Comparison of ENCODE assay signal across 9 cellular contexts in genomic region chr1:154157520-154158306, GRCh38. TPM values are rescaled to one million over a fixed set of nuclear protein-coding genes. Genes with fewer than 3 reads are reported as not detected.
A peak's percentile ranks its signal among the peaks of the same experiment; 100 is the strongest.
DNase-seq lines count a peak whose midpoint lies in the region; ATAC-seq and TF ChIP-seq lines count a peak whose summit lies in the region.
"Had no signal": no experiment of that assay in that cellular context is flagged by ENCODE, and none has a peak within 500 bp of the region (broad histone marks: within the 10 kb centered on the region; RNA-seq: fewer than 3 reads in every experiment).

No MANE protein-coding gene starts in this region.

- no peak overlapping the region for H3K4me3 ChIP-seq in lung

- no peak overlapping the region for H3K23ac ChIP-seq in H9 (ENCODE audit: insufficient read length, low read depth, low read length)

- peaks cover 12 to 26% of the 10 kb centered on the region in 2 experiments for H3K4me1 Mint-ChIP-seq in H9
- peaks cover 52% of the 10 kb centered on the region for H3K4me1 Mint-ChIP-seq in activated T-helper 2 cell treated with anti-CD3 and anti-CD28 coated beads, Interferon-gamma antibody, Interleukin-2, Interleukin-4, amounts not matched to agents 10 μg/mL and 5 μg/mL and 100 μg/mL, durations not matched to agents 14 hours and 24 hours and 36 hours (ENCODE audit: low read depth)
- peaks cover 25 to 28% of the 10 kb centered on the region in 2 donors for H3K4me1 Mint-ChIP-seq in stimulated activated naive B cell treated with anti-CD40 and anti-IgM and Interleukin-4, amounts not matched to agents 10 μg/mL and 1 μg/mL and 100 μg/mL, for 72 hours

- no peaks in the 10 kb centered on the region for H3K79me2 ChIP-seq in H9 (ENCODE audit: insufficient read depth, low read length)

- peak; percentile 25 for DNase-seq in EH (ENCODE audit: low read depth)
- no peak for DNase-seq in H9
- DNase-seq in OCI-M1 (lab: John Stamatoyannopoulos, UW): peak; percentile 98
- peak; percentile 79 for DNase-seq in activated T-helper 2 cell treated with anti-CD3 and anti-CD28 coated beads, Interferon-gamma antibody, Interleukin-2, Interleukin-4, amounts not matched to agents 10 μg/mL and 5 μg/mL and 100 μg/mL, durations not matched to agents 14 hours and 24 hours and 36 hours (ENCODE audit: low spot score)
- DNase-seq in lung (ENCODE audit: low spot score): peak; percentile 52
- DNase-seq in stimulated activated naive B cell treated with anti-CD40 and anti-IgM and Interleukin-4, amounts not matched to agents 10 μg/mL and 1 μg/mL and 100 μg/mL, for 72 hours: peak; percentile 6
- no peak for DNase-seq in EL
- no peak for DNase-seq in G401 (ENCODE audit: low spot score)

- ATAC-seq in lung (ENCODE audit: insufficient read depth, low FRiP score): peak; percentile 78
- peak; percentile 77 for ATAC-seq in stimulated activated naive B cell treated with anti-CD40 and anti-IgM and Interleukin-4, amounts not matched to agents 10 μg/mL and 1 μg/mL and 100 μg/mL, for 72 hours (replicated peaks)

- no peak overlapping the region for H3T11ph ChIP-seq in H9 (ENCODE audit: low read length)

- H3K27me3 Mint-ChIP-seq in H9 (ENCODE audit: low read depth): peaks cover 1% of the 10 kb centered on the region; the same call in 1 of the 2 replicates
- no peaks in the 10 kb centered on the region for H3K27me3 Mint-ChIP-seq in activated T-helper 2 cell treated with anti-CD3 and anti-CD28 coated beads, Interferon-gamma antibody, Interleukin-2, Interleukin-4, amounts not matched to agents 10 μg/mL and 5 μg/mL and 100 μg/mL, durations not matched to agents 14 hours and 24 hours and 36 hours (ENCODE audit: low read depth)
- H3K27me3 Mint-ChIP-seq in stimulated activated naive B cell treated with anti-CD40 and anti-IgM and Interleukin-4, amounts not matched to agents 10 μg/mL and 1 μg/mL and 100 μg/mL, for 72 hours: no peaks in the 10 kb centered on the region

- no peak overlapping the region for H3K56ac ChIP-seq in H9 (ENCODE audit: insufficient read length, low read depth, low read length)

- no peak for TF ChIP-seq CTCF in H9 (conservative IDR thresholded peaks at IDR 0.05)
- no peak for TF ChIP-seq CTCF in lung (IDR thresholded peaks at IDR 0.05; ENCODE audit: control extremely low read depth, extremely low read depth)

- no peak overlapping the region for H4K8ac ChIP-seq in H9 (replicated peaks; ENCODE audit: insufficient read length, low read depth, low read length)

- no peaks in the 10 kb centered on the region for H4K20me1 ChIP-seq in H9 (ENCODE audit: control insufficient read depth, insufficient read depth, insufficient read length)

- no peak overlapping the region for H3K18ac ChIP-seq in H9 (ENCODE audit: insufficient read length, low read depth, low read length)

- H3K4me3 Mint-ChIP-seq in H9: no peak overlapping the region
- H3K4me3 Mint-ChIP-seq in activated T-helper 2 cell treated with anti-CD3 and anti-CD28 coated beads, Interferon-gamma antibody, Interleukin-2, Interleukin-4, amounts not matched to agents 10 μg/mL and 5 μg/mL and 100 μg/mL, durations not matched to agents 14 hours and 24 hours and 36 hours (ENCODE audit: low read depth): peak overlapping the region; percentile 65
- peak overlapping the region; percentile 69 to 73 for H3K4me3 Mint-ChIP-seq in stimulated activated naive B cell treated with anti-CD40 and anti-IgM and Interleukin-4, amounts not matched to agents 10 μg/mL and 1 μg/mL and 100 μg/mL, for 72 hours

- H3K9me3 ChIP-seq in H9 (ENCODE audit: control insufficient read depth, low read depth, low read length): no peaks in the 10 kb centered on the region
- no peaks in the 10 kb centered on the region for H3K9me3 ChIP-seq in lung (ENCODE audit: control insufficient read depth in 2 of 2, insufficient read depth in 1 of 2, low read length in 1 of 2)

- intact Hi-C loops in activated T-helper 2 cell treated with anti-CD3 and anti-CD28 coated beads, Interferon-gamma antibody, Interleukin-2, Interleukin-4, amounts not matched to agents 10 μg/mL and 5 μg/mL and 100 μg/mL, durations not matched to agents 14 hours and 24 hours and 36 hours (cut with micrococcal nuclease): loop anchor here (1.0 to 5.0 kb wide), 5 partner anchors 13 to 365 kb away; partner anchors contain the start of genes HAX1 and UBAP2L

- in situ Hi-C loops in G401 (cut with HindIII; ENCODE audit: low sequenced_read_pairs): no loop called here

- no peak overlapping the region for H3K4ac ChIP-seq in H9 (ENCODE audit: low read depth, low read length)

- H3K4me1 ChIP-seq in H9 (ENCODE audit: insufficient read depth, low read length) (no peaks in the 10 kb centered on the region), lung (ENCODE audit: control insufficient read depth in 2 of 2, insufficient read depth in 2 of 2, low read length in 2 of 2) (peaks cover 0 to 6% of the 10 kb centered on the region in 2 donors)

- H3K36me3 Mint-ChIP-seq in H9 (ENCODE audit: insufficient read depth in 1 of 3, low read depth in 3 of 3): peaks cover 48 to 70% (median 63%) of the 10 kb centered on the region in 3 experiments
- peaks cover 92% of the 10 kb centered on the region for H3K36me3 Mint-ChIP-seq in activated T-helper 2 cell treated with anti-CD3 and anti-CD28 coated beads, Interferon-gamma antibody, Interleukin-2, Interleukin-4, amounts not matched to agents 10 μg/mL and 5 μg/mL and 100 μg/mL, durations not matched to agents 14 hours and 24 hours and 36 hours (ENCODE audit: low read depth)
- peaks cover 67 to 68% of the 10 kb centered on the region in 2 donors for H3K36me3 Mint-ChIP-seq in stimulated activated naive B cell treated with anti-CD40 and anti-IgM and Interleukin-4, amounts not matched to agents 10 μg/mL and 1 μg/mL and 100 μg/mL, for 72 hours

- no peaks in the 10 kb centered on the region for H3K27me3 ChIP-seq in H9 (ENCODE audit: insufficient read depth, low read length)
- H3K27me3 ChIP-seq in lung (ENCODE audit: control insufficient read depth, insufficient read depth): no peaks in the 10 kb centered on the region

- no peak overlapping the region for H3K4me2 ChIP-seq in H9 (ENCODE audit: insufficient read depth, insufficient read length, low read length)

- peak overlapping the region; percentile 53; the same call in 1 of the 2 replicates for H2BK15ac ChIP-seq in H9 (ENCODE audit: low read depth, low read length)

- H3K36me3 ChIP-seq in lung (ENCODE audit: control insufficient read depth in 2 of 2, insufficient read depth in 2 of 2, low read length in 2 of 2): peaks cover 15 to 16% of the 10 kb centered on the region in 2 donors

- no peak overlapping the region for H3K27ac ChIP-seq in H9 (ENCODE audit: insufficient read length, low read depth, low read length)
- H3K27ac ChIP-seq in lung (ENCODE audit: low read depth in 1 of 2, low read length in 1 of 2): peak overlapping the region in 1 of 2 donors; percentile 79

- H3K14ac ChIP-seq in H9 (ENCODE audit: insufficient read depth, low read length): no peak overlapping the region

- no peaks in the 10 kb centered on the region for H3K23me2 ChIP-seq in H9 (ENCODE audit: insufficient read length, low read depth, low read length, poor library complexity, severe bottlenecking)

- H2BK20ac ChIP-seq in H9 (ENCODE audit: low read depth, low read length, poor library complexity, severe bottlenecking): no peak overlapping the region

- H4K91ac ChIP-seq in H9 (ENCODE audit: insufficient read length, low read depth, low read length): no peak overlapping the region

- no CpG with 5 or more reads among the region's 7 CpGs for WGBS in H9 (ENCODE audit: extremely low coverage, insufficient read length, low lambda C conversion rate)
- 51 to 54% methylated on average over 7 of the region's 7 CpGs for whole genome bisulfite sequencing in lung, 2 donors

- no peak overlapping the region for H2AFZ ChIP-seq in H9 (ENCODE audit: low read length)

- no peaks in the 10 kb centered on the region for H3K79me1 ChIP-seq in H9 (ENCODE audit: insufficient read depth, low read depth, low read length, poor library complexity, severe bottlenecking)

- H4K5ac ChIP-seq in H9 (ENCODE audit: insufficient read length, low read depth, low read length): no peak overlapping the region

- no peak overlapping the region for H2AK5ac ChIP-seq in H9 (ENCODE audit: insufficient read length, low read length)

- no peak overlapping the region for H2BK120ac ChIP-seq in H9 (ENCODE audit: low read depth, low read length, poor library complexity, severe bottlenecking)

- H3K9ac ChIP-seq in H9 (ENCODE audit: extremely low read depth, insufficient read length, low read length): no peak overlapping the region

- H3K27ac Mint-ChIP-seq in H9: peak overlapping the region; percentile 63 to 72 (median 63); a peak in 5 of 7 replicates
- H3K27ac Mint-ChIP-seq in activated T-helper 2 cell treated with anti-CD3 and anti-CD28 coated beads, Interferon-gamma antibody, Interleukin-2, Interleukin-4, amounts not matched to agents 10 μg/mL and 5 μg/mL and 100 μg/mL, durations not matched to agents 14 hours and 24 hours and 36 hours: peak overlapping the region; percentile 86
- peak overlapping the region; percentile 89 for H3K27ac Mint-ChIP-seq in stimulated activated naive B cell treated with anti-CD40 and anti-IgM and Interleukin-4, amounts not matched to agents 10 μg/mL and 1 μg/mL and 100 μg/mL, for 72 hours

- H2BK5ac ChIP-seq in H9 (ENCODE audit: insufficient read length, low read length): no peak overlapping the region

- H3K9me3 Mint-ChIP-seq in H9: no peaks in the 10 kb centered on the region
- peaks cover 6% of the 10 kb centered on the region for H3K9me3 Mint-ChIP-seq in activated T-helper 2 cell treated with anti-CD3 and anti-CD28 coated beads, Interferon-gamma antibody, Interleukin-2, Interleukin-4, amounts not matched to agents 10 μg/mL and 5 μg/mL and 100 μg/mL, durations not matched to agents 14 hours and 24 hours and 36 hours
- peaks cover 0 to 1% of the 10 kb centered on the region in 2 donors for H3K9me3 Mint-ChIP-seq in stimulated activated naive B cell treated with anti-CD40 and anti-IgM and Interleukin-4, amounts not matched to agents 10 μg/mL and 1 μg/mL and 100 μg/mL, for 72 hours

- no peak overlapping the region for H2BK12ac ChIP-seq in H9 (ENCODE audit: insufficient read length, low read depth, low read length)

RNA-seq across cellular contexts. Expression of gene NUP210L, which starts 2.8 kb away (rescaled TPM):
- 0.04 TPM in 1 of 2 replicates, not detected in the other for total RNA-seq in H9 (2021)
- 0.05 and 0.07 TPM in 2 replicates for total RNA-seq in activated T-helper 2 cell treated with anti-CD3 and anti-CD28 coated beads, Interferon-gamma antibody, Interleukin-2, Interleukin-4, amounts not matched to agents 10 μg/mL and 5 μg/mL and 100 μg/mL, durations not matched to agents 14 hours and 24 hours and 36 hours
- under 1 TPM; 0.09 to 0.26 TPM for total RNA-seq in lung
- under 1 TPM; 0.03 to 0.08 TPM for polyA plus RNA-seq in lung
- total RNA-seq in G401 (2014; rRNA removed; shearing (Covaris generic)): not detected in 2 replicates

RNA-seq across cellular contexts. Expression of gene TPM3, which starts 34.2 kb away (rescaled TPM):
- total RNA-seq in H9 (2021): 508 and 513 TPM in 2 replicates
- total RNA-seq in activated T-helper 2 cell treated with anti-CD3 and anti-CD28 coated beads, Interferon-gamma antibody, Interleukin-2, Interleukin-4, amounts not matched to agents 10 μg/mL and 5 μg/mL and 100 μg/mL, durations not matched to agents 14 hours and 24 hours and 36 hours: 696 and 759 TPM in 2 replicates
- total RNA-seq in lung: 100 to 1,000 TPM; 164 to 433 TPM
- 100 to 1,000 TPM; 178 to 482 TPM for polyA plus RNA-seq in lung
- 384 and 782 TPM in 2 replicates for total RNA-seq in G401 (2014; rRNA removed; shearing (Covaris generic))

RNA-seq across cellular contexts. Expression of gene CFAP141, which starts 48.4 kb away (rescaled TPM):
- total RNA-seq in H9 (2021) (not detected in 2 replicates), lung (1 to 10 TPM; 3.2 to 5.4 TPM)
- total RNA-seq in activated T-helper 2 cell treated with anti-CD3 and anti-CD28 coated beads, Interferon-gamma antibody, Interleukin-2, Interleukin-4, amounts not matched to agents 10 μg/mL and 5 μg/mL and 100 μg/mL, durations not matched to agents 14 hours and 24 hours and 36 hours: not detected in 2 replicates
- polyA plus RNA-seq in lung: 1 to 10 TPM; 3.7 to 8.4 TPM
- total RNA-seq in G401 (2014; rRNA removed; shearing (Covaris generic)): not detected in 2 replicates
- total RNA-seq: lung microvascular endothelial cell had no signal

Comparison
In these comparisons a context has a peak if more than half of its experiments do, and no peak if none do; other contexts are left out.
1. DNase-seq: peak in EH (single experiment), OCI-M1 (single experiment), activated T-helper 2 cell treated with anti-CD3 and anti-CD28 coated beads, Interferon-gamma antibody, Interleukin-2, Interleukin-4, amounts not matched to agents 10 μg/mL and 5 μg/mL and 100 μg/mL, durations not matched to agents 14 hours and 24 hours and 36 hours (single experiment), lung (single experiment) and stimulated activated naive B cell treated with anti-CD40 and anti-IgM and Interleukin-4, amounts not matched to agents 10 μg/mL and 1 μg/mL and 100 μg/mL, for 72 hours (single experiment); none in H9 (single experiment), EL (single experiment) and G401 (single experiment).
2. H3K4me3 Mint-ChIP-seq: peak in activated T-helper 2 cell treated with anti-CD3 and anti-CD28 coated beads, Interferon-gamma antibody, Interleukin-2, Interleukin-4, amounts not matched to agents 10 μg/mL and 5 μg/mL and 100 μg/mL, durations not matched to agents 14 hours and 24 hours and 36 hours (single experiment) and stimulated activated naive B cell treated with anti-CD40 and anti-IgM and Interleukin-4, amounts not matched to agents 10 μg/mL and 1 μg/mL and 100 μg/mL, for 72 hours (2 of 2); none in H9 (0 of 2).
3. Peak in every context shown above with its lines, with median percentiles within 50 percentile points of each other: H3K27ac Mint-ChIP-seq.